14 cellular contexts compared by ENCODE assay signal in genomic region chr4:154465085-154465484, GRCh38. TPM values are rescaled to one million over a fixed set of nuclear protein-coding genes. Genes with fewer than 3 reads are reported as not detected.
DNase-seq lines count a peak whose midpoint lies in the region; ATAC-seq, FAIRE-seq and TF ChIP-seq lines count a peak whose summit lies in the region.
"Had no signal": no experiment of that assay in that cellular context is flagged by ENCODE, and none has a peak within 500 bp of the region (broad histone marks: within the 10 kb centered on the region; RNA-seq: fewer than 3 reads in every experiment).

No MANE protein-coding gene starts in this region.

- ATAC-seq in stimulated activated naive CD8-positive, alpha-beta T cell treated with anti-CD3 and anti-CD28 coated beads, Interleukin-15, Interleukin-2, amounts not matched to agents 100 U/mL and 50 U/mL, for 24 hours: no peak
- no peak for ATAC-seq in GM18517 (IDR thresholded peaks at IDR 0.05; ENCODE audit: unreplicated experiment)
- ATAC-seq: CD8-positive, alpha-beta T cell had no signal

- peak; percentile 34 for FAIRE-seq in keratinocyte (lab: Jason Lieb, UNC)

- no peaks in the 10 kb centered on the region for H4K20me1 ChIP-seq in mammary epithelial cell (ENCODE audit: insufficient read depth, low read length)
- no peaks in the 10 kb centered on the region for H4K20me1 ChIP-seq in keratinocyte (ENCODE audit: control insufficient read depth, extremely low read depth, insufficient read depth, low read length)

- peak overlapping the region; percentile 37 for H3K4me2 ChIP-seq in mammary epithelial cell (ENCODE audit: insufficient read depth, low read depth, low read length)
- peak overlapping the region; percentile 45 for H3K4me2 ChIP-seq in keratinocyte (ENCODE audit: control insufficient read depth, extremely low read depth, insufficient read depth, low read depth, low read length)

- BruUV-seq in mammary epithelial cell (replicated peaks; lab: Mats Ljungman, UMichigan): no TSS peak

- H3K4me1 ChIP-seq in mammary epithelial cell (ENCODE audit: insufficient read depth, low read length): peaks cover 17% of the 10 kb centered on the region
- peaks cover 14% of the 10 kb centered on the region for H3K4me1 ChIP-seq in keratinocyte (ENCODE audit: control insufficient read depth, extremely low read depth, insufficient read depth, low read length)

- CTCF ChIA-PET in mammary epithelial cell (lab: Charles Lee; ENCODE audit: low non-redundant PET): no interaction called here

- H3K9me1 ChIP-seq in keratinocyte (ENCODE audit: control insufficient read depth, extremely low read depth, insufficient read depth, low read length): no peaks in the 10 kb centered on the region

- in situ Hi-C loops in mammary epithelial cell (cut with MboI; ENCODE audit: low sequenced_read_pairs in 2 of 2): no loop called here

- H3K79me2 ChIP-seq in mammary epithelial cell (ENCODE audit: insufficient read depth, low read length) (no peaks in the 10 kb centered on the region), keratinocyte (ENCODE audit: control insufficient read depth, insufficient read depth, low read length) (no peaks in the 10 kb centered on the region)

- intact Hi-C loops in mammary epithelial cell (cut with micrococcal nuclease): no loop called here

- H3K4me3 ChIP-seq in mammary epithelial cell (replicated peaks in 1 of 3; ENCODE audit: insufficient read depth in 1 of 3, low read depth in 2 of 3, low read length in 3 of 3) (no peak overlapping the region), keratinocyte (ENCODE audit: control insufficient read depth in 2 of 3, extremely low read depth in 1 of 3, insufficient read depth in 2 of 3, low read depth in 1 of 3, low read length in 3 of 3) (no peak overlapping the region)

- TF ChIP-seq CTCF in mammary epithelial cell (conservative IDR thresholded peaks at IDR 0.05 in 1 of 2, IDR thresholded peaks at IDR 0.05 in 1 of 2; ENCODE audit: extremely low read depth in 1 of 2, insufficient read depth in 1 of 2, low read depth in 1 of 2, low read length in 2 of 2): no peak
- TF ChIP-seq CTCF in keratinocyte (optimal IDR thresholded peaks at IDR 0.05 in 1 of 3, IDR thresholded peaks at IDR 0.05 in 1 of 3, conservative IDR thresholded peaks at IDR 0.05 in 1 of 3; ENCODE audit: extremely low read depth in 1 of 3, insufficient read depth in 2 of 3, low read length in 3 of 3): no peak

- 46% methylated on average over 6 of the region's 6 CpGs for WGBS in mammary epithelial cell (ENCODE audit: low coverage, missing lambda C conversion rate)

- H3K27ac ChIP-seq in mammary epithelial cell (ENCODE audit: insufficient read depth, low read depth, low read length) (no peak overlapping the region), keratinocyte (ENCODE audit: control insufficient read depth, insufficient read depth, low read length) (peak overlapping the region; percentile 35)

- DNase-seq in EL (peak; percentile 2), NCI-H226 (peak; percentile 4), mammary epithelial cell (peak; percentile 75), keratinocyte (ENCODE audit: low read depth, low spot score) (peak; percentile 38), NK-92 (lab: John Stamatoyannopoulos, UW; ENCODE audit: unreplicated experiment) (no peak), OCI-M2 (lab: John Stamatoyannopoulos, UW; ENCODE audit: unreplicated experiment) (no peak)
- no peak for DNase-seq in stimulated activated naive CD8-positive, alpha-beta T cell treated with anti-CD3 and anti-CD28 coated beads, Interleukin-15, Interleukin-2, amounts not matched to agents 100 U/mL and 50 U/mL, for 24 hours
- DNase-seq: CD8-positive, alpha-beta T cell; NCI-H187 treated with DMSO at 0.1 percent for 48 hours; NCI-H774 had no signal

- no peak overlapping the region for H3K9ac ChIP-seq in mammary epithelial cell (ENCODE audit: insufficient read depth, low read length)
- H3K9ac ChIP-seq in keratinocyte (ENCODE audit: control insufficient read depth, extremely low read depth, insufficient read depth, low read length): no peak overlapping the region

- dilution Hi-C loops in mammary epithelial cell (cut with HindIII; ENCODE audit: low sequenced_read_pairs): no loop called here
- dilution Hi-C loops in keratinocyte (cut with MboI; ENCODE audit: extremely low pct_ligation_motif_present, low sequenced_read_pairs): no loop called here

- no peaks in the 10 kb centered on the region for H3K9me3 ChIP-seq in mammary epithelial cell (replicated peaks; ENCODE audit: insufficient read depth, low read length)
- H3K9me3 ChIP-seq in keratinocyte (ENCODE audit: control insufficient read depth, low read depth, low read length): no peaks in the 10 kb centered on the region

- H2AFZ ChIP-seq in mammary epithelial cell (ENCODE audit: low read depth, low read length) (peak overlapping the region; percentile 15), keratinocyte (ENCODE audit: control insufficient read depth, low read length) (no peak overlapping the region)

- H3K27me3 ChIP-seq in mammary epithelial cell (ENCODE audit: insufficient read depth, low read length) (no peaks in the 10 kb centered on the region), keratinocyte (ENCODE audit: control insufficient read depth, extremely low read depth, insufficient read depth, low read length) (no peaks in the 10 kb centered on the region)

- H3K36me3 ChIP-seq in mammary epithelial cell (ENCODE audit: insufficient read depth, low read length): no peaks in the 10 kb centered on the region
- H3K36me3 ChIP-seq in keratinocyte (ENCODE audit: control insufficient read depth in 2 of 2, extremely low read depth in 1 of 2, insufficient read depth in 2 of 2, low read length in 2 of 2): no peaks in the 10 kb centered on the region

RNA-seq across cellular contexts. Expression of gene DCHS2, which starts 26.5 kb away (rescaled TPM):
- total RNA-seq in mammary epithelial cell: under 1 TPM in 1 of 2 donors, not detected in 1; 0.17 TPM
- polyA plus RNA-seq in mammary epithelial cell (0.14 TPM), keratinocyte (0.01 TPM in 2 of 3 replicates, not detected in the other)
- polyA minus RNA-seq in mammary epithelial cell (not detected), keratinocyte (0.16 TPM in 1 of 3 replicates, not detected in the others)
- polyA plus RNA-seq in keratinocyte (2011; ENCODE audit: low read depth): not detected
- not detected in 2 replicates for polyA plus RNA-seq in keratinocyte (2011; cell fraction: cytosol; rRNA removed)
- polyA plus RNA-seq in keratinocyte (2011; cell fraction: nucleus; rRNA removed): 0.01 and 0.03 TPM in 2 replicates
- 0.03 TPM in 1 of 2 replicates, not detected in the other for polyA plus RNA-seq in keratinocyte (2012; ENCODE audit: low replicate concordance)
- polyA minus RNA-seq in keratinocyte (2011; cell fraction: cytosol; rRNA and poly(A)+ RNA removed): not detected
- polyA minus RNA-seq in keratinocyte (2011; cell fraction: nucleus; rRNA and poly(A)+ RNA removed): 0.23 and 0.42 TPM in 2 replicates
- total RNA-seq: CD8-positive, alpha-beta T cell; HT-29; SK-MEL-5 had no signal
- polyA plus RNA-seq: BJ had no signal

Comparison
In these comparisons a context has a peak if more than half of its experiments do, and no peak if none do; other contexts are left out.
1. DNase-seq: peak in EL (single experiment), NCI-H226 (single experiment), mammary epithelial cell (single experiment) and keratinocyte (single experiment); none in NK-92 (single experiment), stimulated activated naive CD8-positive, alpha-beta T cell treated with anti-CD3 and anti-CD28 coated beads, Interleukin-15, Interleukin-2, amounts not matched to agents 100 U/mL and 50 U/mL, for 24 hours (single experiment) and OCI-M2 (single experiment).